In the genomic region with DNA sequence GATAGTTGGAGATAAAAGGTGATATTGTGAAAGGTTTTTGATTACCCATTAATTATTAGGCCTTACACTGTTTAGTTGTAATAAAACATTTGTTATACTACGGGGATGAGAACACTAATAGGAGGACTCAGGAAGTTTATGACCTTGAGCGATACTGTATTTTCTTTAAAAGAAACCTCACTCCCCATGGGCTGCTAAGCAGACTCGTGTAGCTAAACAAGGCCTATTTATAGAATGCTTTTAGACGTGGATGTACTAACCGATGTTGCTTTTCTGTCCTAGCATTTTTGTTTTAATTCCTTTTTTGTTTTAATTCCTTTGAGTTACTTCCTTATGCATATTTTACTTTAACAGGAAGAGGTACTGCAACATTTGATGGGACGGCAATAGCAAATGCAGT, we compare ENCODE assay signal across 27 cellular contexts.
"Had no signal": no experiment of that assay in that cellular context is flagged by ENCODE, and none has a peak within 500 bp of the region (broad histone marks: within the 10 kb centered on the region; RNA-seq: fewer than 3 reads in every experiment).

No MANE protein-coding gene starts in this region.

- H3K36me3 ChIP-seq: ovary had no signal

- H3K27me3 Mint-ChIP-seq: activated CD8-positive, alpha-beta T cell treated with anti-CD3 and anti-CD28 coated beads for 36 hours; natural killer cell treated with Interleukin-12 subunit alpha and Interleukin-12 subunit beta and Interleukin-15 and Interleukin-18, amount 100 ng/mL, for 72 hours; progenitor cell of endocrine pancreas had no signal

- H3K4me3 ChIP-seq: esophagus squamous epithelium, left lung, lower lobe of right lung, mucosa of descending colon, ovary, skin epidermis, suprapubic skin, tibial nerve had no signal

- ATAC-seq: activated CD8-positive, alpha-beta T cell treated with anti-CD3 and anti-CD28 coated beads for 36 hours; left lung; lower lobe of right lung; mucosa of descending colon; natural killer cell treated with Interleukin-12 subunit alpha and Interleukin-12 subunit beta and Interleukin-15 and Interleukin-18, amount 100 ng/mL, for 72 hours; sciatic nerve; stimulated activated effector memory CD8-positive, alpha-beta T cell treated with anti-CD3 and anti-CD28 coated beads, Interleukin-12 subunit alpha, Interleukin-12 subunit beta, amount 100 ng/mL, for 72 hours had no signal

- H3K27ac Mint-ChIP-seq: activated CD8-positive, alpha-beta T cell treated with anti-CD3 and anti-CD28 coated beads for 36 hours; activated T-helper 1 cell treated with anti-CD3 and anti-CD28 coated beads, Interleukin-12 subunit alpha, Interleukin-12 subunit beta, Interleukin-2, Interleukin-4 antibody, amounts not matched to agents 30 ng/mL and 10 ng/mL and 1 ng/mL, durations not matched to agents 14 hours and 24 hours and 36 hours; natural killer cell treated with Interleukin-12 subunit alpha and Interleukin-12 subunit beta and Interleukin-15 and Interleukin-18, amount 100 ng/mL, for 72 hours; stimulated activated effector memory CD8-positive, alpha-beta T cell treated with anti-CD3 and anti-CD28 coated beads, Interleukin-12 subunit alpha, Interleukin-12 subunit beta, amount 100 ng/mL, for 72 hours had no signal

- H3K27me3 ChIP-seq: brain microvascular endothelial cell, esophagus squamous epithelium, left lung, ovary, suprapubic skin, tibial nerve had no signal

- H3K4me1 ChIP-seq: esophagus squamous epithelium, lower lobe of right lung, suprapubic skin had no signal

- H3K27ac ChIP-seq: brain microvascular endothelial cell, epithelial cell of prostate, esophagus squamous epithelium, left lung, lower lobe of right lung, ovary, skin epidermis, suprapubic skin, tibial nerve, VCaP had no signal

- DNase-seq: activated CD4-positive, alpha-beta T cell treated with anti-CD3 and anti-CD28 coated beads for 4 hours; activated CD8-positive, alpha-beta T cell treated with anti-CD3 and anti-CD28 coated beads for 36 hours; activated gamma-delta T cell; activated naive CD4-positive, alpha-beta T cell treated with anti-CD3 and anti-CD28 coated beads, Interleukin-2, amount 50 U/mL, for 16 hours; amniotic stem cell; brain microvascular endothelial cell; caudate nucleus; dermis blood vessel endothelial cell; effector CD4-positive, alpha-beta T cell; esophagus squamous epithelium; glutamatergic neuron; left lung; lower lobe of right lung; mesendoderm; mucosa of descending colon; ovary; stimulated activated CD4-positive, alpha-beta T cell treated with anti-CD3 and anti-CD28 coated beads, Interleukin-4, amount 100 ng/mL, for 24 hours had no signal

- H3K4me3 Mint-ChIP-seq: activated CD8-positive, alpha-beta T cell treated with anti-CD3 and anti-CD28 coated beads for 36 hours; activated T-helper 1 cell treated with anti-CD3 and anti-CD28 coated beads, Interleukin-12 subunit alpha, Interleukin-12 subunit beta, Interleukin-2, Interleukin-4 antibody, amounts not matched to agents 30 ng/mL and 10 ng/mL and 1 ng/mL, durations not matched to agents 14 hours and 24 hours and 36 hours; natural killer cell treated with Interleukin-12 subunit alpha and Interleukin-12 subunit beta and Interleukin-15 and Interleukin-18, amount 100 ng/mL, for 72 hours; stimulated activated effector memory CD8-positive, alpha-beta T cell treated with anti-CD3 and anti-CD28 coated beads, Interleukin-12 subunit alpha, Interleukin-12 subunit beta, amount 100 ng/mL, for 72 hours had no signal
